Comparison of ENCODE assay signal across 8 cellular contexts in the genomic region with DNA sequence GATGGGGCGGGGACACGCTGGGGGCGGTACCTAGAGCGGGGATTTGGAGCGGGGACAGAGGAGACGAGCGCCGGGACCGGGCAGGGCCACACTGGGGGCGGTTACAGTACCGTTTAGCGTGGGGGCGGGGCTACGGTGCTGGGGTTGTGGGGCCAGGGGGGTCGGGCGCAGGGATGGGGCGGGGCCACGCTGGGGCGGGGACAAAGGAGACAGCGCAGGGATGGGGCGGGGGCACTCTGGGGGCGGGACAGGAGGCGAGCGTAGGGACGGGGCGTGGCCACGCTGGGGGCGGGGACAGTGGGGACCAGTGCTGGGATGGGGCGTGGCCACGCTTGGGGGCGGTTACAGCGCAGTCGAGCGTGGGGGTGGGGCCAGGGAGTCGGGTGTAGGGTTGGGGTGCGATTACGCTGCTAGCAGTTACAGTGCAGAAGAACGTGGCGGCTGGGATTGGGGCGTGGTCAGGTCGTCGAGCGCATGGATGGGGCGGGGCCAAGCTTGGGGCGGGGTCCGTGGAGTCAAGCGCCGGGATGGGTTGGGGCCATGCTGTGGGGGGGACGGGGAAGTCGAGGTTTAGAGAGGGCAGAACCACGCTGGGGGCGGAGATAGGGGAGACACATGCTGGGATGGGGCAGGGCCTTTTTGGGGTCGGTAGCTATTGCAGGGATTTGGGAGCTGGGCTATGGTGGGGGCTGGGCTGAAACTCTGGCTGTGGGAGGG. TPM values are rescaled to one million over a fixed set of nuclear protein-coding genes. Genes with fewer than 3 reads are reported as not detected.
A peak's percentile ranks its signal among the peaks of the same experiment; 100 is the strongest.
DNase-seq lines count a peak whose midpoint lies in the region; ATAC-seq and TF ChIP-seq lines count a peak whose summit lies in the region.

No MANE protein-coding gene starts in this region.

- no peaks in the 10 kb centered on the region for H3K9me2 ChIP-seq in PC-3 (replicated peaks; ENCODE audit: low read length)

- no peaks in the 10 kb centered on the region for H3K4me1 Mint-ChIP-seq in Calu3 (ENCODE audit: low read depth, unreplicated experiment)

- peak; percentile 63 for ATAC-seq in GM21737 (IDR thresholded peaks at IDR 0.05; ENCODE audit: unreplicated experiment)
- peak; percentile 73 for ATAC-seq in PC-3

- H4K20me1 ChIP-seq in PC-3 (ENCODE audit: low read length): no peaks in the 10 kb centered on the region

- peaks cover 30% of the 10 kb centered on the region for H3K36me3 Mint-ChIP-seq in Calu3 (ENCODE audit: insufficient read depth, unreplicated experiment)

- TF ChIP-seq POLR2A in erythroblast (IDR thresholded peaks at IDR 0.05; ENCODE audit: low read length): no peak

- intact Hi-C loops in Calu3 (cut with micrococcal nuclease; ENCODE audit: unreplicated experiment): no loop called here
- intact Hi-C loops in PC-3 (cut with micrococcal nuclease): loop anchor here (2.0 kb wide), 1 partner anchor 88 kb away; no protein-coding TSS in a partner anchor

- TF ChIP-seq CTCF in Calu3 (IDR thresholded peaks at IDR 0.05; ENCODE audit: unreplicated experiment) (no peak), PC-3 (conservative IDR thresholded peaks at IDR 0.05; ENCODE audit: low read depth, low read length) (no peak)

- no peaks in the 10 kb centered on the region for H3K27me3 ChIP-seq in PC-3 (ENCODE audit: low read length)
- H3K27me3 ChIP-seq in mucosa of stomach (ENCODE audit: control insufficient read depth, insufficient read depth, low read length): no peaks in the 10 kb centered on the region

- H3K4me2 ChIP-seq in PC-3 (ENCODE audit: low read length): peak overlapping the region; percentile 83

- H3K9me3 Mint-ChIP-seq in Calu3 (ENCODE audit: low read depth, unreplicated experiment): no peaks in the 10 kb centered on the region

- H3F3A ChIP-seq in PC-3 (ENCODE audit: low read length, unreplicated experiment): no peaks in the 10 kb centered on the region

- H3K27ac Mint-ChIP-seq in Calu3 (ENCODE audit: unreplicated experiment): peak overlapping the region; percentile 94

- H3K9me3 ChIP-seq in PC-3 (ENCODE audit: low read length) (no peaks in the 10 kb centered on the region), mucosa of stomach (ENCODE audit: control insufficient read depth, low read length) (no peaks in the 10 kb centered on the region)

- H3K4me1 ChIP-seq in PC-3 (ENCODE audit: insufficient read depth, low read length): peaks cover 9% of the 10 kb centered on the region
- peaks cover 7% of the 10 kb centered on the region for H3K4me1 ChIP-seq in mucosa of stomach (ENCODE audit: control insufficient read depth, insufficient read depth, low read length)

- peaks cover 10% of the 10 kb centered on the region; the same call in 1 of the 2 replicates for H3K36me3 ChIP-seq in PC-3 (ENCODE audit: low read depth, low read length)
- no peaks in the 10 kb centered on the region for H3K36me3 ChIP-seq in mucosa of stomach (ENCODE audit: control insufficient read depth, insufficient read depth, low read length)

- no peaks in the 10 kb centered on the region for H3K79me2 ChIP-seq in PC-3 (ENCODE audit: low read length)

- H2AFZ ChIP-seq in PC-3 (ENCODE audit: low read length): peak overlapping the region; percentile 92

- H3K27ac ChIP-seq in PC-3 (ENCODE audit: low read length): peak overlapping the region; percentile 64

- no TSS peak for BruUV-seq in Calu3 (replicated peaks; lab: Mats Ljungman, UMichigan)
- BruUV-seq in PC-3 (replicated peaks; lab: Mats Ljungman, UMichigan): no TSS peak

- POLR2A ChIA-PET in PC-3 (lab: Charles Lee; ENCODE audit: unreplicated experiment): interaction anchor here (0.5 to 1.0 kb wide), 4 partner anchors 52 to 751 kb away, joined by 3 to 10 read pairs (median 6); a partner anchor contains a TSS

- H3K4me3 ChIP-seq in PC-3 (ENCODE audit: low read length) (peak overlapping the region; percentile 79), mucosa of stomach (ENCODE audit: low read length) (peak overlapping the region; percentile 87)

- no peaks in the 10 kb centered on the region for H3K27me3 Mint-ChIP-seq in Calu3 (ENCODE audit: unreplicated experiment)

- CTCF ChIA-PET in Calu3 (lab: Charles Lee) (interaction anchor here (0.6 to 0.9 kb wide), 5 partner anchors 12 to 214 kb away, joined by 3 to 14 read pairs (median 4); a partner anchor contains a TSS), PC-3 (lab: Charles Lee) (interaction anchor here (0.6 to 1.1 kb wide), 3 partner anchors 12 to 490 kb away, joined by 6 to 8 read pairs (median 6); a partner anchor contains a TSS)

- H3K9ac ChIP-seq in PC-3 (ENCODE audit: low read length) (peak overlapping the region; percentile 70), mucosa of stomach (ENCODE audit: low read length) (peak overlapping the region; percentile 74)

- peak overlapping the region; percentile 88 for H3K4me3 Mint-ChIP-seq in Calu3 (ENCODE audit: low read depth, unreplicated experiment)

- DNase-seq in Calu3 (peak; percentile 97), KG1 (lab: John Stamatoyannopoulos, UW) (peak; percentile 94), PC-3 (peak; percentile 98), erythroblast (lab: John Stamatoyannopoulos, UW) (peak; percentile 99 to 100)
- DNase-seq in activated T-cell treated with anti-CD3 and anti-CD28 coated beads, Interleukin-2, amount 50 U/mL, for 1 hour: peak; percentile 98
- DNase-seq in stimulated activated CD8-positive, alpha-beta memory T cell treated with anti-CD3 and anti-CD28 coated beads, Interleukin-4, amount 100 ng/mL, for 24 hours (ENCODE audit: low read depth): peak; percentile 98

RNA-seq across cellular contexts. Expression of a gene that starts 0.7 kb away (rescaled TPM):
- total RNA-seq in Calu3 (2022) (25.9 and 27.2 TPM in 2 replicates), PC-3 (2014; rRNA removed) (68.4 and 81.1 TPM in 2 replicates)

RNA-seq across cellular contexts. Expression of a gene that starts 2.5 kb away (rescaled TPM):
- total RNA-seq in Calu3 (2022) (1.7 and 2.4 TPM in 2 replicates), PC-3 (2014; rRNA removed) (2.4 and 3.1 TPM in 2 replicates)

RNA-seq across cellular contexts. Expression of a gene that starts 11.9 kb away (rescaled TPM):
- total RNA-seq in Calu3 (2022) (50.4 and 53.4 TPM in 2 replicates), PC-3 (2014; rRNA removed) (215 and 259 TPM in 2 replicates)

RNA-seq across cellular contexts. Expression of a gene that starts 19.7 kb away (rescaled TPM):
- total RNA-seq in Calu3 (2022) (39.2 and 40.9 TPM in 2 replicates), PC-3 (2014; rRNA removed) (89.4 and 114 TPM in 2 replicates)

RNA-seq across cellular contexts. Expression of a gene that starts 39.8 kb away (rescaled TPM):
- total RNA-seq in Calu3 (2022) (not detected in 2 replicates), PC-3 (2014; rRNA removed) (not detected in 2 replicates)

Comparison
In these comparisons a context has a peak if more than half of its experiments do, and no peak if none do; other contexts are left out.
1. Peak in every context shown above with its lines: DNase-seq, ATAC-seq, H3K4me3 ChIP-seq and H3K27ac ChIP-seq.